ENCODE assay signal across 30 cellular contexts in genomic region chr2:157737636-157738035, GRCh38.
"Had no signal": no experiment of that assay in that cellular context is flagged by ENCODE, and none has a peak within 500 bp of the region (broad histone marks: within the 10 kb centered on the region; RNA-seq: fewer than 3 reads in every experiment).

No MANE protein-coding gene starts in this region.

- H3K36me3 ChIP-seq: neural progenitor cell, ovary had no signal

- H3K4me1 ChIP-seq: neural progenitor cell, parathyroid adenoma, sigmoid colon, spleen, stomach, tibial nerve, upper lobe of left lung, vagina had no signal

- H3K4me1 Mint-ChIP-seq: natural killer cell, nephron had no signal

- H3K79me2 ChIP-seq: parathyroid adenoma had no signal

- ATAC-seq: natural killer cell; psoas muscle; right cardiac atrium; right lobe of liver; stimulated activated naive B cell treated with anti-CD40 and anti-IgM and Interleukin-4, amounts not matched to agents 10 μg/mL and 1 μg/mL and 100 μg/mL, for 72 hours had no signal

- H3K9me3 ChIP-seq: psoas muscle, right lobe of liver, sigmoid colon, spleen, stomach, thoracic aorta, thyroid gland, tibial nerve, upper lobe of left lung, vagina had no signal

- H3K9ac ChIP-seq: neural progenitor cell, parathyroid adenoma had no signal

- DNase-seq: natural killer cell; occipital lobe; ovary; posterior cingulate gyrus; psoas muscle; right cardiac atrium; right lobe of liver; sigmoid colon; spleen; stimulated activated CD4-positive, alpha-beta T cell treated with anti-CD3 and anti-CD28 coated beads, Interleukin-12 subunit alpha, Interleukin-12 subunit beta, amount 100 ng/mL, for 4 hours; stimulated activated CD4-positive, alpha-beta T cell treated with anti-CD3 and anti-CD28 coated beads, Interleukin-1b, Interleukin-23, amount 100 ng/mL, for 48 hours; stimulated activated CD4-positive, alpha-beta T cell treated with anti-CD3 and anti-CD28 coated beads, Interleukin-4, amount 100 ng/mL, for 1 hour; stimulated activated CD4-positive, alpha-beta T cell treated with anti-CD3 and anti-CD28 coated beads, Interleukin-4, amount 100 ng/mL, for 4 hours; stimulated activated CD8-positive, alpha-beta memory T cell treated with anti-CD3 and anti-CD28 coated beads, Interleukin-4, amount 100 ng/mL, for 48 hours; stimulated activated naive B cell treated with anti-CD40 and anti-IgM and Interleukin-4, amounts not matched to agents 10 μg/mL and 1 μg/mL and 100 μg/mL, for 72 hours; stimulated activated naive CD4-positive, alpha-beta T cell treated with Interleukin-2 at 50 U/mL for 16 hours; stomach; thyroid gland; trophoblast cell; upper lobe of left lung had no signal

- FAIRE-seq: urothelium cell line had no signal

- H3K27me3 ChIP-seq: neural progenitor cell, ovary, right lobe of liver, sigmoid colon, spleen, stomach, thyroid gland, tibial nerve, upper lobe of left lung, vagina had no signal

- H3K27ac ChIP-seq: neural progenitor cell, ovary, parathyroid adenoma, psoas muscle, sigmoid colon, spleen, stomach, thoracic aorta, thyroid gland, tibial nerve, upper lobe of left lung, vagina had no signal

- H3K27ac Mint-ChIP-seq: natural killer cell; nephron; neural progenitor cell; progenitor cell of endocrine pancreas; stimulated activated naive B cell treated with anti-CD40 and anti-IgM and Interleukin-4, amounts not matched to agents 10 μg/mL and 1 μg/mL and 100 μg/mL, for 72 hours; stimulated activated naive CD8-positive, alpha-beta T cell treated with anti-CD3 and anti-CD28 coated beads, Interleukin-15, Interleukin-2, amounts not matched to agents 100 ng/mL and 50 ng/mL, for 24 hours had no signal

- H2AFZ ChIP-seq: neural progenitor cell, parathyroid adenoma had no signal

- H3K4me3 Mint-ChIP-seq: natural killer cell; nephron; neural progenitor cell; stimulated activated naive B cell treated with anti-CD40 and anti-IgM and Interleukin-4, amounts not matched to agents 10 μg/mL and 1 μg/mL and 100 μg/mL, for 72 hours; stimulated activated naive CD8-positive, alpha-beta T cell treated with anti-CD3 and anti-CD28 coated beads, Interleukin-15, Interleukin-2, amounts not matched to agents 100 ng/mL and 50 ng/mL, for 24 hours had no signal

- H3K9me3 Mint-ChIP-seq: natural killer cell; neural progenitor cell; stimulated activated naive CD8-positive, alpha-beta T cell treated with anti-CD3 and anti-CD28 coated beads, Interleukin-15, Interleukin-2, amounts not matched to agents 100 ng/mL and 50 ng/mL, for 24 hours had no signal

- H3K4me3 ChIP-seq: neural progenitor cell, ovary, psoas muscle, right lobe of liver, sigmoid colon, smooth muscle cell, spleen, stomach, thoracic aorta, thyroid gland, tibial nerve, upper lobe of left lung, vagina had no signal

- H3K27me3 Mint-ChIP-seq: progenitor cell of endocrine pancreas; stimulated activated naive B cell treated with anti-CD40 and anti-IgM and Interleukin-4, amounts not matched to agents 10 μg/mL and 1 μg/mL and 100 μg/mL, for 72 hours; stimulated activated naive CD8-positive, alpha-beta T cell treated with anti-CD3 and anti-CD28 coated beads, Interleukin-15, Interleukin-2, amounts not matched to agents 100 ng/mL and 50 ng/mL, for 24 hours had no signal

- H3K4me2 ChIP-seq: neural progenitor cell, smooth muscle cell had no signal
